In genomic region chr21:32940079-32941014, GRCh38 we compare ENCODE assay signal across 7 cellular contexts.
DNase-seq lines count a peak whose midpoint lies in the region; ATAC-seq and TF ChIP-seq lines count a peak whose summit lies in the region.

No MANE protein-coding gene starts in this region.

- DNase-seq in EH (ENCODE audit: low read depth): peak; percentile 56
- peak; percentile 57 for DNase-seq in RKO (ENCODE audit: low spot score)
- DNase-seq in astrocyte of the spinal cord (ENCODE audit: low read depth, low spot score): peak; percentile 35
- DNase-seq in iris pigment epithelial cell (ENCODE audit: low read depth): peak; percentile 46
- peak in 2 of 3 experiments; percentile 12 to 25 for DNase-seq in stimulated activated CD4-positive, alpha-beta T cell treated with anti-CD3 and anti-CD28 coated beads, TNF-alpha, amount 100 ng/mL, for 24 hours (ENCODE audit: low read depth in 3 of 3)

- no peak for TF ChIP-seq EP300 in Ishikawa (IDR thresholded peaks at IDR 0.05; ENCODE audit: borderline replicate concordance)

- peak; percentile 51 for TF ChIP-seq RAD21 in Ishikawa (IDR thresholded peaks at IDR 0.05; ENCODE audit: low read depth)

- TF ChIP-seq CTCF in astrocyte of the spinal cord (IDR thresholded peaks at IDR 0.05; ENCODE audit: low read depth, low read length): peak; percentile 87

- no peak for ATAC-seq in HG02981 (IDR thresholded peaks at IDR 0.05; ENCODE audit: unreplicated experiment)

- in situ Hi-C loops in astrocyte of the spinal cord (cut with HindIII; ENCODE audit: low sequenced_read_pairs): no loop called here

- H3K4me3 ChIP-seq in astrocyte of the spinal cord (ENCODE audit: low read depth, low read length): no peak overlapping the region

TF ChIP-seq in Ishikawa, 13 proteins besides CTCF, POLR2A, EP300 and RAD21:
- TF ChIP-seq TCF12 (IDR thresholded peaks at IDR 0.05; ENCODE audit: low read depth): no peak
- TF ChIP-seq, protein P1, sequence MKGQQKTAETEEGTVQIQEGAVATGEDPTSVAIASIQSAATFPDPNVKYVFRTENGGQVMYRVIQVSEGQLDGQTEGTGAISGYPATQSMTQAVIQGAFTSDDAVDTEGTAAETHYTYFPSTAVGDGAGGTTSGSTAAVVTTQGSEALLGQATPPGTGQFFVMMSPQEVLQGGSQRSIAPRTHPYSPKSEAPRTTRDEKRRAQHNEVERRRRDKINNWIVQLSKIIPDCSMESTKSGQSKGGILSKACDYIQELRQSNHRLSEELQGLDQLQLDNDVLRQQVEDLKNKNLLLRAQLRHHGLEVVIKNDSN (IDR thresholded peaks at IDR 0.05): no peak
- TF ChIP-seq TAF1 (IDR thresholded peaks at IDR 0.05; ENCODE audit: low read depth): no peak
- TF ChIP-seq ZBTB7A (IDR thresholded peaks at IDR 0.05; ENCODE audit: low read depth): no peak
- no peak for TF ChIP-seq FOXM1 (IDR thresholded peaks at IDR 0.05; ENCODE audit: borderline replicate concordance, low read depth)
- TF ChIP-seq CEBPB (IDR thresholded peaks at IDR 0.05): no peak
- no peak for TF ChIP-seq CREB1 (IDR thresholded peaks at IDR 0.05; ENCODE audit: low read depth)
- TF ChIP-seq EGR1 (IDR thresholded peaks at IDR 0.05): no peak
- TF ChIP-seq TEAD4 (IDR thresholded peaks at IDR 0.05): no peak
- no peak for TF ChIP-seq YY1 (IDR thresholded peaks at IDR 0.05; ENCODE audit: low read depth)
- TF ChIP-seq, protein P2, sequence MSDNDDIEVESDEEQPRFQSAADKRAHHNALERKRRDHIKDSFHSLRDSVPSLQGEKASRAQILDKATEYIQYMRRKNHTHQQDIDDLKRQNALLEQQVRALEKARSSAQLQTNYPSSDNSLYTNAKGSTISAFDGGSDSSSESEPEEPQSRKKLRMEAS (IDR thresholded peaks at IDR 0.05): no peak
- TF ChIP-seq, protein P3, sequence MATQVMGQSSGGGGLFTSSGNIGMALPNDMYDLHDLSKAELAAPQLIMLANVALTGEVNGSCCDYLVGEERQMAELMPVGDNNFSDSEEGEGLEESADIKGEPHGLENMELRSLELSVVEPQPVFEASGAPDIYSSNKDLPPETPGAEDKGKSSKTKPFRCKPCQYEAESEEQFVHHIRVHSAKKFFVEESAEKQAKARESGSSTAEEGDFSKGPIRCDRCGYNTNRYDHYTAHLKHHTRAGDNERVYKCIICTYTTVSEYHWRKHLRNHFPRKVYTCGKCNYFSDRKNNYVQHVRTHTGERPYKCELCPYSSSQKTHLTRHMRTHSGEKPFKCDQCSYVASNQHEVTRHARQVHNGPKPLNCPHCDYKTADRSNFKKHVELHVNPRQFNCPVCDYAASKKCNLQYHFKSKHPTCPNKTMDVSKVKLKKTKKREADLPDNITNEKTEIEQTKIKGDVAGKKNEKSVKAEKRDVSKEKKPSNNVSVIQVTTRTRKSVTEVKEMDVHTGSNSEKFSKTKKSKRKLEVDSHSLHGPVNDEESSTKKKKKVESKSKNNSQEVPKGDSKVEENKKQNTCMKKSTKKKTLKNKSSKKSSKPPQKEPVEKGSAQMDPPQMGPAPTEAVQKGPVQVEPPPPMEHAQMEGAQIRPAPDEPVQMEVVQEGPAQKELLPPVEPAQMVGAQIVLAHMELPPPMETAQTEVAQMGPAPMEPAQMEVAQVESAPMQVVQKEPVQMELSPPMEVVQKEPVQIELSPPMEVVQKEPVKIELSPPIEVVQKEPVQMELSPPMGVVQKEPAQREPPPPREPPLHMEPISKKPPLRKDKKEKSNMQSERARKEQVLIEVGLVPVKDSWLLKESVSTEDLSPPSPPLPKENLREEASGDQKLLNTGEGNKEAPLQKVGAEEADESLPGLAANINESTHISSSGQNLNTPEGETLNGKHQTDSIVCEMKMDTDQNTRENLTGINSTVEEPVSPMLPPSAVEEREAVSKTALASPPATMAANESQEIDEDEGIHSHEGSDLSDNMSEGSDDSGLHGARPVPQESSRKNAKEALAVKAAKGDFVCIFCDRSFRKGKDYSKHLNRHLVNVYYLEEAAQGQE (IDR thresholded peaks at IDR 0.05; ENCODE audit: low read depth): no peak
- TF ChIP-seq NFIC (IDR thresholded peaks at IDR 0.05): no peak
